In the genomic region with DNA sequence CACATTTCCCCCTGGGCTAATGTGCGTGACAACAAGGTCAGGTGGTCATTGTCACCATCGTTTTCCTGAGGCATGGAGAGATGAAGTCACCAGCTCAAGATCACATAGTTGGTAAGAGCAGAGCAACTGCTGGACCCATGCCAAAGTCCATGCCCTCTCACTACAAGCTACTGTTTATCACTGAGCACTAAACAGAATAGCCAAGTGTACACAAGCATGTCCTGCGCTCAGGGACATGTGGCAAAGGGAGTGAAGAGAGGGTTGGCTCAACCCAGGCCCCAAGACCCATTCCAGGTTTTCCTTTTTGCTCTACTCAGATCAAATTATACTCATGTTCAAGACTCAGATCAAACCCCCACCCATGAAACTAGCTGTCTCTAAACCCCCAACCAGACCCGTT, we compare ENCODE assay signal across 21 cellular contexts. TPM values are rescaled to one million over a fixed set of nuclear protein-coding genes. Genes with fewer than 3 reads are reported as not detected.
DNase-seq lines count a peak whose midpoint lies in the region; ATAC-seq and TF ChIP-seq lines count a peak whose summit lies in the region.
"Had no signal": no experiment of that assay in that cellular context is flagged by ENCODE, and none has a peak within 500 bp of the region (broad histone marks: within the 10 kb centered on the region; RNA-seq: fewer than 3 reads in every experiment).

No MANE protein-coding gene starts in this region.

- H3K4me3 Mint-ChIP-seq in stimulated activated effector memory CD8-positive, alpha-beta T cell treated with anti-CD3 and anti-CD28 coated beads, Interleukin-12 subunit alpha, Interleukin-12 subunit beta, amount 100 ng/mL, for 72 hours: no peak overlapping the region
- H3K4me3 Mint-ChIP-seq: CD8-positive, alpha-beta T cell; GM23338 had no signal

- no peak for DNase-seq in Right ventricle myocardium inferior (ENCODE audit: missing footprints)
- no peak for DNase-seq in right atrium auricular region (ENCODE audit: low spot score)
- DNase-seq in NCI-H510A treated with DMSO at 0.1 percent for 48 hours (lab: John Stamatoyannopoulos, UW): peak; percentile 29
- DNase-seq in heart left ventricle: peak in 4 of 5 donors; percentile 36 to 67 (median 52)
- no peak for DNase-seq in midbrain (lab: John Stamatoyannopoulos, UW)
- no peak for DNase-seq in stimulated activated effector memory CD8-positive, alpha-beta T cell treated with anti-CD3 and anti-CD28 coated beads, Interleukin-12 subunit alpha, Interleukin-12 subunit beta, amount 100 ng/mL, for 72 hours (ENCODE audit: low spot score in 2 of 2)
- DNase-seq: CD8-positive, alpha-beta T cell; MV-4-11; NCI-H1417 treated with DMSO at 0.1 percent for 48 hours; NCI-H2081 treated with DMSO at 0.1 percent for 48 hours; NCI-H446; PC-3 had no signal

- H3K36me3 Mint-ChIP-seq in stimulated activated effector memory CD8-positive, alpha-beta T cell treated with anti-CD3 and anti-CD28 coated beads, Interleukin-12 subunit alpha, Interleukin-12 subunit beta, amount 100 ng/mL, for 72 hours: no peaks in the 10 kb centered on the region
- H3K36me3 Mint-ChIP-seq: CD8-positive, alpha-beta T cell had no signal

- intact Hi-C loops in Right ventricle myocardium inferior (cut with DNase I): no loop called here
- intact Hi-C loops in heart left ventricle (cut with DNase I): no loop called here

- no peak for TF ChIP-seq POLR2A in heart left ventricle (IDR thresholded peaks at IDR 0.05)

- H3K27me3 ChIP-seq in right atrium auricular region: no peaks in the 10 kb centered on the region
- H3K27me3 ChIP-seq in heart left ventricle: no peaks in the 10 kb centered on the region

- no peaks in the 10 kb centered on the region for H3K9me3 ChIP-seq in right atrium auricular region
- H3K9me3 ChIP-seq in heart left ventricle: no peaks in the 10 kb centered on the region

- H3K4me1 ChIP-seq in right atrium auricular region: peaks cover 0 to 11% of the 10 kb centered on the region in 2 donors
- H3K4me1 ChIP-seq in heart left ventricle: peaks cover 0 to 25% (median 12%) of the 10 kb centered on the region in 12 donors

- no peak overlapping the region for H3K27ac ChIP-seq in right atrium auricular region
- H3K27ac ChIP-seq in heart left ventricle: no peak overlapping the region
- H3K27ac ChIP-seq: SK-N-MC had no signal

- H3K4me3 ChIP-seq in right atrium auricular region (no peak overlapping the region), heart left ventricle (no peak overlapping the region)
- H3K4me3 ChIP-seq: GM12878, GM23338, SK-N-MC had no signal

- TF ChIP-seq CTCF in right atrium auricular region (IDR thresholded peaks at IDR 0.05) (no peak), heart left ventricle (IDR thresholded peaks at IDR 0.05) (no peak)

- ATAC-seq in Right ventricle myocardium inferior (peak; percentile 60), heart left ventricle (peak; percentile 74 to 81 (median 76)), esophagus mucosa (no peak)
- no peak for ATAC-seq in stimulated activated effector memory CD8-positive, alpha-beta T cell treated with anti-CD3 and anti-CD28 coated beads, Interleukin-12 subunit alpha, Interleukin-12 subunit beta, amount 100 ng/mL, for 72 hours
- ATAC-seq: CD8-positive, alpha-beta T cell; GM12878; GM23338; PC-3 had no signal

- no peaks in the 10 kb centered on the region for H3K9me3 Mint-ChIP-seq in stimulated activated effector memory CD8-positive, alpha-beta T cell treated with anti-CD3 and anti-CD28 coated beads, Interleukin-12 subunit alpha, Interleukin-12 subunit beta, amount 100 ng/mL, for 72 hours
- H3K9me3 Mint-ChIP-seq: CD8-positive, alpha-beta T cell; GM23338 had no signal

- H3K27ac Mint-ChIP-seq in stimulated activated effector memory CD8-positive, alpha-beta T cell treated with anti-CD3 and anti-CD28 coated beads, Interleukin-12 subunit alpha, Interleukin-12 subunit beta, amount 100 ng/mL, for 72 hours: no peak overlapping the region
- H3K27ac Mint-ChIP-seq: CD8-positive, alpha-beta T cell; GM23338 had no signal

- H3K36me3 ChIP-seq in right atrium auricular region (no peaks in the 10 kb centered on the region), heart left ventricle (no peaks in the 10 kb centered on the region)

- no peaks in the 10 kb centered on the region for H3K4me1 Mint-ChIP-seq in stimulated activated effector memory CD8-positive, alpha-beta T cell treated with anti-CD3 and anti-CD28 coated beads, Interleukin-12 subunit alpha, Interleukin-12 subunit beta, amount 100 ng/mL, for 72 hours

- 46 to 47% (median 47%) methylated on average over 4 of the region's 4 CpGs for WGBS in heart left ventricle, 4 donors

RNA-seq across cellular contexts. Expression of gene LRRC52, which starts 20.8 kb away (rescaled TPM):
- total RNA-seq in Right ventricle myocardium inferior: 0.30 TPM
- not detected for total RNA-seq in right atrium auricular region
- 1 to 10 TPM in 1 of 9 donors, under 1 TPM in 4, not detected in 4; 0.17 to 1.0 (median 0.44) TPM for total RNA-seq in heart left ventricle
- under 1 TPM; 0.12 to 0.15 TPM for polyA plus RNA-seq in heart left ventricle
- total RNA-seq in esophagus mucosa: not detected
- total RNA-seq: CD8-positive, alpha-beta T cell; G401; GM12878; GM23338; HT1080; PC-3; T-helper 1 cell treated with Interleukin-12 subunit alpha and Interleukin-12 subunit beta and Interleukin-4 antibody, amounts not matched to agents 30 ng/mL and 1 ng/mL, for 36 hours had no signal
- polyA plus RNA-seq: AG04450, BJ, GM12878, GM23338 had no signal

Comparison
In these comparisons a context has a peak if more than half of its experiments do, and no peak if none do; other contexts are left out.
1. DNase-seq: peak in NCI-H510A treated with DMSO at 0.1 percent for 48 hours (single experiment) and heart left ventricle (4 of 5); none in Right ventricle myocardium inferior (single experiment), right atrium auricular region (single experiment), midbrain (single experiment) and stimulated activated effector memory CD8-positive, alpha-beta T cell treated with anti-CD3 and anti-CD28 coated beads, Interleukin-12 subunit alpha, Interleukin-12 subunit beta, amount 100 ng/mL, for 72 hours (0 of 2).
2. ATAC-seq: peak in Right ventricle myocardium inferior (single experiment) and heart left ventricle (4 of 4); none in esophagus mucosa (single experiment) and stimulated activated effector memory CD8-positive, alpha-beta T cell treated with anti-CD3 and anti-CD28 coated beads, Interleukin-12 subunit alpha, Interleukin-12 subunit beta, amount 100 ng/mL, for 72 hours (single experiment).